ENCODE assay signal across 3 cellular contexts in the genomic region with DNA sequence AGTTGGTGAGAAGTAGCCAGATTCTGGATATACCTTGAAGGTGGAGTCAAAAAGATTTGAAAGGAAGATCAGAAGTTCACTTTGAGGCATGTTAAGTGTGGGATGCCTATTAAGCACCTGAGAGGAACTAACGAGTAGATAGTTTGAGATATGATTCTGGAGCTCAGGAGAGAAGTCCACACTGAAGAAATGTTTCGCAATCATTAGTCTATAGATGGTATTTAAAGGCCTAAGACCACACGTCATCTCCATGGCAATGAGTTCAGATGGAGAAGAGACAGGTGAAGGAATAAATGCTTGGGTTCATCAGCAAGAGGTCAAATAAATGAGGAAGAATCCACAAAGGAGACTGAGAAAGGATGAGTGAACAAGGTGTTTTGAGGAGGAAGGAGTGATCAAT.
TF ChIP-seq lines count a peak whose summit lies in the region.

No MANE protein-coding gene starts in this region.

TF ChIP-seq in HepG2, 621 proteins besides CTCF, POLR2A, EP300 and RAD21:
- TF ChIP-seq ZNF432 (CRISPR knock-in tag; IDR thresholded peaks at IDR 0.05; ENCODE audit: borderline replicate concordance) = no peak
- TF ChIP-seq, protein P1, sequence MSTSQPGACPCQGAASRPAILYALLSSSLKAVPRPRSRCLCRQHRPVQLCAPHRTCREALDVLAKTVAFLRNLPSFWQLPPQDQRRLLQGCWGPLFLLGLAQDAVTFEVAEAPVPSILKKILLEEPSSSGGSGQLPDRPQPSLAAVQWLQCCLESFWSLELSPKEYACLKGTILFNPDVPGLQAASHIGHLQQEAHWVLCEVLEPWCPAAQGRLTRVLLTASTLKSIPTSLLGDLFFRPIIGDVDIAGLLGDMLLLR (CRISPR knock-in tag; IDR thresholded peaks at IDR 0.05) = no peak
- TF ChIP-seq CEBPB (IDR thresholded peaks at IDR 0.05; ENCODE audit: borderline replicate concordance, low read depth, low read length) = peak; percentile 68
- no peak for TF ChIP-seq TMF1 (CRISPR knock-in tag; IDR thresholded peaks at IDR 0.05; ENCODE audit: low read depth)
- TF ChIP-seq TRIM24 (CRISPR knock-in tag; IDR thresholded peaks at IDR 0.05) = no peak

TF ChIP-seq in Ishikawa, 13 proteins besides CTCF, POLR2A, EP300 and RAD21:
- peak; percentile 56; the same call in 1 of the 2 replicates for TF ChIP-seq CEBPB (IDR thresholded peaks at IDR 0.05)
- TF ChIP-seq ZBTB7A (IDR thresholded peaks at IDR 0.05; ENCODE audit: low read depth) = no peak

TF ChIP-seq in H1, 55 proteins besides CTCF, POLR2A, EP300 and RAD21:
- TF ChIP-seq CEBPB (IDR thresholded peaks at IDR 0.05; ENCODE audit: low read depth, low read length) (peak; percentile 64; the same call in 1 of the 2 replicates), KDM1A (IDR thresholded peaks at IDR 0.05; ENCODE audit: borderline replicate concordance, low read length) (no peak)
